19 cellular contexts compared by ENCODE assay signal in genomic region chr15:65631503-65631902, GRCh38. TPM values are rescaled to one million over a fixed set of nuclear protein-coding genes. Genes with fewer than 3 reads are reported as not detected.
DNase-seq lines count a peak whose midpoint lies in the region; ATAC-seq lines count a peak whose summit lies in the region.
"Had no signal": no experiment of that assay in that cellular context is flagged by ENCODE, and none has a peak within 500 bp of the region (broad histone marks: within the 10 kb centered on the region; RNA-seq: fewer than 3 reads in every experiment).

No MANE protein-coding gene starts in this region.

- H3K9me3 Mint-ChIP-seq in naive thymus-derived CD4-positive, alpha-beta T cell: peaks cover 0 to 2% (median 0%) of the 10 kb centered on the region in 11 donors
- H3K9me3 Mint-ChIP-seq: activated naive CD4-positive, alpha-beta T cell treated with anti-CD3 and anti-CD28 coated beads, Interleukin-2, amount 50 U/mL, for 24 hours; type B pancreatic cell had no signal

- H3K4me3 ChIP-seq in naive thymus-derived CD4-positive, alpha-beta T cell (ENCODE audit: low read length): peak overlapping the region; percentile 14
- H3K4me3 ChIP-seq: left ventricle myocardium inferior, skin epidermis had no signal

- H3K36me3 ChIP-seq in naive thymus-derived CD4-positive, alpha-beta T cell (ENCODE audit: control insufficient read depth in 2 of 3, insufficient read depth in 3 of 3, low read length in 3 of 3): no peaks in the 10 kb centered on the region
- H3K36me3 ChIP-seq: BE2C, left ventricle myocardium inferior had no signal

- peaks cover 0 to 15% (median 0%) of the 10 kb centered on the region in 7 donors for H3K4me1 Mint-ChIP-seq in naive thymus-derived CD4-positive, alpha-beta T cell
- H3K4me1 Mint-ChIP-seq: activated naive CD4-positive, alpha-beta T cell treated with anti-CD3 and anti-CD28 coated beads, Interleukin-2, amount 50 U/mL, for 24 hours had no signal

- no peaks in the 10 kb centered on the region for H3K27me3 ChIP-seq in naive thymus-derived CD4-positive, alpha-beta T cell (ENCODE audit: control insufficient read depth in 2 of 2, insufficient read depth in 2 of 2, low read length in 2 of 2)
- H3K27me3 ChIP-seq: BE2C had no signal

- intact Hi-C loops in naive thymus-derived CD4-positive, alpha-beta T cell (cut with micrococcal nuclease): loop anchor here in 1 of 2 donors (10.0 kb wide), 1 partner anchor 453 kb away; no protein-coding TSS in a partner anchor

- CTCF ChIA-PET in naive thymus-derived CD4-positive, alpha-beta T cell (lab: Charles Lee): interaction anchor here (0.6 to 1.7 kb wide), 3 partner anchors 9 to 286 kb away, joined by 3 to 4 read pairs (median 4); no protein-coding TSS in a partner anchor

- no peak overlapping the region for H3K4me3 Mint-ChIP-seq in naive thymus-derived CD4-positive, alpha-beta T cell
- H3K4me3 Mint-ChIP-seq: activated naive CD4-positive, alpha-beta T cell treated with anti-CD3 and anti-CD28 coated beads, Interleukin-2, amount 50 U/mL, for 24 hours; type B pancreatic cell had no signal

- H3K27ac Mint-ChIP-seq in naive thymus-derived CD4-positive, alpha-beta T cell: no peak overlapping the region
- H3K27ac Mint-ChIP-seq: activated naive CD4-positive, alpha-beta T cell treated with anti-CD3 and anti-CD28 coated beads, Interleukin-2, amount 50 U/mL, for 24 hours; type B pancreatic cell had no signal

- peak; percentile 69 to 81 for ATAC-seq in activated CD4-positive, CD25-positive, alpha-beta regulatory T cell treated with anti-CD3 and anti-CD28 coated beads, Interleukin-2, amount 50 U/mL, for 24 hours
- ATAC-seq in GM18909 (IDR thresholded peaks at IDR 0.05; ENCODE audit: poor library complexity, unreplicated experiment) (peak; percentile 55), HG03097 (IDR thresholded peaks at IDR 0.05; ENCODE audit: low FRiP score, unreplicated experiment) (peak; percentile 51), HG03439 (IDR thresholded peaks at IDR 0.05; ENCODE audit: unreplicated experiment) (no peak)
- ATAC-seq in naive thymus-derived CD4-positive, alpha-beta T cell: no peak

- POLR2A ChIA-PET in naive thymus-derived CD4-positive, alpha-beta T cell (lab: Charles Lee): no interaction called here

- H3K4me1 ChIP-seq in naive thymus-derived CD4-positive, alpha-beta T cell (ENCODE audit: control insufficient read depth in 2 of 2, insufficient read depth in 2 of 2, low read length in 2 of 2): peaks cover 0 to 7% of the 10 kb centered on the region in 2 donors
- H3K4me1 ChIP-seq: BE2C, left ventricle myocardium inferior had no signal

- no peaks in the 10 kb centered on the region for H3K27me3 Mint-ChIP-seq in naive thymus-derived CD4-positive, alpha-beta T cell
- H3K27me3 Mint-ChIP-seq: activated naive CD4-positive, alpha-beta T cell treated with anti-CD3 and anti-CD28 coated beads, Interleukin-2, amount 50 U/mL, for 24 hours; type B pancreatic cell had no signal

- no peak overlapping the region for H3K27ac ChIP-seq in naive thymus-derived CD4-positive, alpha-beta T cell (ENCODE audit: low read depth, low read length)
- H3K27ac ChIP-seq: 22Rv1, left ventricle myocardium inferior, skin epidermis had no signal

- no peaks in the 10 kb centered on the region for H3K9me3 ChIP-seq in naive thymus-derived CD4-positive, alpha-beta T cell (ENCODE audit: control insufficient read depth in 2 of 3, low read length in 3 of 3)
- H3K9me3 ChIP-seq: BE2C, left ventricle myocardium inferior had no signal

- peaks cover 0 to 25% (median 6%) of the 10 kb centered on the region in 5 donors for H3K36me3 Mint-ChIP-seq in naive thymus-derived CD4-positive, alpha-beta T cell
- H3K36me3 Mint-ChIP-seq: type B pancreatic cell had no signal

- DNase-seq in activated CD4-positive, CD25-positive, alpha-beta regulatory T cell treated with anti-CD3 and anti-CD28 coated beads, Interleukin-2, amount 50 U/mL, for 72 hours: no peak
- DNase-seq in naive thymus-derived CD4-positive, alpha-beta T cell: no peak
- no peak for DNase-seq in effector CD4-positive, alpha-beta T cell
- no peak for DNase-seq in Kasumi-1 (lab: John Stamatoyannopoulos, UW)
- DNase-seq: BE2C; KG1; left ventricle myocardium inferior; NCI-H1048; NCI-H1930; NCI-H345; stimulated activated CD4-positive, alpha-beta T cell treated with anti-CD3 and anti-CD28 coated beads, Interleukin-2, amount 100 ng/mL, for 48 hours had no signal

RNA-seq across cellular contexts. Expression of gene SLC24A1, which starts 9.8 kb away (rescaled TPM):
- total RNA-seq in naive thymus-derived CD4-positive, alpha-beta T cell: 1 to 10 TPM; 4.1 to 5.6 (median 5.2) TPM
- 1 to 10 TPM; 1.9 to 3.6 TPM for polyA plus RNA-seq in naive thymus-derived CD4-positive, alpha-beta T cell

RNA-seq across cellular contexts. Expression of gene INTS14, which starts 20.6 kb away (rescaled TPM):
- 10 to 100 TPM; 19.1 to 38.3 (median 35.9) TPM for total RNA-seq in naive thymus-derived CD4-positive, alpha-beta T cell
- 10 to 100 TPM; 16.0 to 35.0 TPM for polyA plus RNA-seq in naive thymus-derived CD4-positive, alpha-beta T cell

Comparison
In these comparisons a context has a peak if more than half of its experiments do, and no peak if none do; other contexts are left out.
1. ATAC-seq: peak in activated CD4-positive, CD25-positive, alpha-beta regulatory T cell treated with anti-CD3 and anti-CD28 coated beads, Interleukin-2, amount 50 U/mL, for 24 hours (2 of 2), GM18909 (single experiment) and HG03097 (single experiment); none in naive thymus-derived CD4-positive, alpha-beta T cell (single experiment) and HG03439 (single experiment).